Comparison of ENCODE assay signal across 23 cellular contexts in the genomic region with DNA sequence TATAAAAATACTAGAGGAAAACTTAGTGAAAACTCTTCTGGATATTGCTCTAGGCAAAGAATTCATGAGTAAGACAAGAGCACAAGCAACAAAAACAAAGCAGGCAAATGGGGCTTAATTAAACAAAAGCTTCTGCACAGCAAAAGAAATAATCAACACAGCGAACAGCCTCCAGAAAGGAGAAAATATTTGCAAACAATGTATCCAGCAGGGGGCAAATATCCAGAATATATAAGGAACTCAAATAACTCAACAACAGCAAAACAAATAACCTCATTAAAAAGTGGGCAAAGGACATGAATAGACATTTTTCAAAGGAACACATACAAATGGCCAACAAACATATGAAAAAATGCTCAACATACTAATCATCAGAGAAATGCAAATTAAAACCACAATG. TPM values are rescaled to one million over a fixed set of nuclear protein-coding genes. Genes with fewer than 3 reads are reported as not detected.
A peak's percentile ranks its signal among the peaks of the same experiment; 100 is the strongest.
DNase-seq lines count a peak whose midpoint lies in the region; FAIRE-seq and TF ChIP-seq lines count a peak whose summit lies in the region.
"Had no signal": no experiment of that assay in that cellular context is flagged by ENCODE, and none has a peak within 500 bp of the region (broad histone marks: within the 10 kb centered on the region; RNA-seq: fewer than 3 reads in every experiment).

No MANE protein-coding gene starts in this region.

- H3K4me3 ChIP-seq in foreskin fibroblast (ENCODE audit: low read depth in 1 of 2, low read length in 2 of 2), result no peak overlapping the region
- H3K4me3 ChIP-seq: skin epidermis had no signal

- in situ Hi-C loops in SK-MEL-5 (cut with HindIII; ENCODE audit: low pct_unique_long_range_greater_than_20kb, low sequenced_read_pairs), result no loop called here

- intact Hi-C loops in CD14-positive monocyte (cut with micrococcal nuclease), result no loop called here

- H3K27ac Mint-ChIP-seq in CD14-positive monocyte, result no peak overlapping the region
- H3K27ac Mint-ChIP-seq: activated B cell treated with CpG ODN at 0.5 μM for 24 hours; activated T-helper 1 cell treated with anti-CD3 and anti-CD28 coated beads, Interleukin-12 subunit alpha, Interleukin-12 subunit beta, Interleukin-2, Interleukin-4 antibody, amounts not matched to agents 30 ng/mL and 10 ng/mL and 1 ng/mL, durations not matched to agents 14 hours and 24 hours and 36 hours; natural killer cell treated with Interleukin-12 subunit alpha and Interleukin-12 subunit beta and Interleukin-15 and Interleukin-18, amount 100 ng/mL, for 72 hours; progenitor cell of endocrine pancreas had no signal

- DNase-seq in CD14-positive monocyte (ENCODE audit: low spot score) (no peak), GM19239 (ENCODE audit: insufficient read length, low spot score) (no peak), SK-MEL-5 (ENCODE audit: low read depth, low spot score) (peak; percentile 22), foreskin fibroblast (peak; percentile 12 to 39), NCI-H524 (lab: John Stamatoyannopoulos, UW) (no peak), HTR-8/SVneo (ENCODE audit: insufficient read length, low spot score) (no peak), dedifferentiated amniotic fluid mesenchymal stem cell (ENCODE audit: extremely low spot score) (no peak)
- DNase-seq in stimulated activated CD4-positive, alpha-beta T cell treated with anti-CD3 and anti-CD28 coated beads, Interleukin-15, amount 100 ng/mL, for 24 hours, result no peak
- DNase-seq: activated B cell treated with CpG ODN at 0.5 μM for 24 hours; activated CD8-positive, alpha-beta memory T cell treated with anti-CD3 and anti-CD28 coated beads for 24 hours; H7; immature natural killer cell; Kasumi-1; mammary epithelial cell; NCI-H1436; NCI-H2227 treated with DMSO at 0.1 percent for 48 hours; SHP77; T-helper 17 cell had no signal

- H3K36me3 Mint-ChIP-seq in CD14-positive monocyte, result peaks cover 0 to 2% of the 10 kb centered on the region in 2 donors

- peaks cover 14 to 30% (median 19%) of the 10 kb centered on the region in 7 donors for H3K9me3 Mint-ChIP-seq in CD14-positive monocyte

- TF ChIP-seq CTCF in CD14-positive monocyte (IDR thresholded peaks at IDR 0.05), result peak; percentile 15
- peak; percentile 7 for TF ChIP-seq CTCF in foreskin fibroblast (IDR thresholded peaks at IDR 0.05; ENCODE audit: low read depth, low read length)

- H3K4me1 Mint-ChIP-seq in CD14-positive monocyte, result peaks cover 1% of the 10 kb centered on the region

- peak; percentile 28 for FAIRE-seq in GM19239 (lab: Jason Lieb, UNC)
- FAIRE-seq in HTR-8/SVneo (lab: Jason Lieb, UNC), result no peak
- FAIRE-seq: D721Med had no signal

- peaks cover 0 to 3% (median 3%) of the 10 kb centered on the region in 3 donors for H3K27me3 Mint-ChIP-seq in CD14-positive monocyte (ENCODE audit: low read depth in 3 of 3)
- H3K27me3 Mint-ChIP-seq: activated B cell treated with CpG ODN at 0.5 μM for 24 hours; natural killer cell treated with Interleukin-12 subunit alpha and Interleukin-12 subunit beta and Interleukin-15 and Interleukin-18, amount 100 ng/mL, for 72 hours; T-helper 17 cell had no signal

- H3K4me3 Mint-ChIP-seq in CD14-positive monocyte, result no peak overlapping the region
- H3K4me3 Mint-ChIP-seq: activated B cell treated with CpG ODN at 0.5 μM for 24 hours; activated T-helper 1 cell treated with anti-CD3 and anti-CD28 coated beads, Interleukin-12 subunit alpha, Interleukin-12 subunit beta, Interleukin-2, Interleukin-4 antibody, amounts not matched to agents 30 ng/mL and 10 ng/mL and 1 ng/mL, durations not matched to agents 14 hours and 24 hours and 36 hours; immature natural killer cell; natural killer cell treated with Interleukin-12 subunit alpha and Interleukin-12 subunit beta and Interleukin-15 and Interleukin-18, amount 100 ng/mL, for 72 hours; T-helper 17 cell had no signal

RNA-seq across cellular contexts. Expression of gene HECA, which starts 17.1 kb away (rescaled TPM):
- polyA plus RNA-seq in CD14-positive monocyte, result 1 to 10 TPM; 2.1 to 3.3 TPM
- total RNA-seq in SK-MEL-5 (2014; rRNA removed; shearing (Covaris generic)), result 5.9 and 6.4 TPM in 2 replicates
- 5.8 and 6.4 TPM in 2 replicates for polyA plus RNA-seq in SK-MEL-5 (2015; cell fraction: cytosol; rRNA removed)
- 3.0 and 3.5 TPM in 2 replicates for polyA plus RNA-seq in SK-MEL-5 (2015; cell fraction: nucleus; rRNA removed)

Comparison
In these comparisons a context has a peak if more than half of its experiments do, and no peak if none do; other contexts are left out.
1. DNase-seq: peak in SK-MEL-5 (single experiment) and foreskin fibroblast (2 of 2); none in CD14-positive monocyte (single experiment), GM19239 (single experiment), NCI-H524 (0 of 2), HTR-8/SVneo (single experiment), stimulated activated CD4-positive, alpha-beta T cell treated with anti-CD3 and anti-CD28 coated beads, Interleukin-15, amount 100 ng/mL, for 24 hours (single experiment) and dedifferentiated amniotic fluid mesenchymal stem cell (single experiment).